Comparison of ENCODE assay signal across 9 cellular contexts in genomic region chr16:22898874-22899348, GRCh38.
A peak's percentile ranks its signal among the peaks of the same experiment; 100 is the strongest.
DNase-seq lines count a peak whose midpoint lies in the region; ATAC-seq and TF ChIP-seq lines count a peak whose summit lies in the region.
"Had no signal": no experiment of that assay in that cellular context is flagged by ENCODE, and none has a peak within 500 bp of the region (broad histone marks: within the 10 kb centered on the region; RNA-seq: fewer than 3 reads in every experiment).

No MANE protein-coding gene starts in this region.

- TF ChIP-seq CTCF in right atrium auricular region (IDR thresholded peaks at IDR 0.05): peak; percentile 73 to 95
- peak; percentile 82 for TF ChIP-seq CTCF in retinal pigment epithelial cell (conservative IDR thresholded peaks at IDR 0.05; ENCODE audit: low read depth, low read length)

- no peaks in the 10 kb centered on the region for H3K36me3 ChIP-seq in right atrium auricular region

- H3K27me3 ChIP-seq in right atrium auricular region: no peaks in the 10 kb centered on the region

- ATAC-seq in GM19452 (IDR thresholded peaks at IDR 0.05; ENCODE audit: unreplicated experiment) (no peak), HG03520 (IDR thresholded peaks at IDR 0.05; ENCODE audit: unreplicated experiment) (no peak)

- no peak overlapping the region for H3K4me3 ChIP-seq in Jurkat, Clone E6-1 (ENCODE audit: low read length)
- H3K4me3 ChIP-seq in right atrium auricular region (no peak overlapping the region), retinal pigment epithelial cell (ENCODE audit: low read length) (no peak overlapping the region)

- H3K27ac ChIP-seq in right atrium auricular region: no peak overlapping the region

- H3K9me3 ChIP-seq in right atrium auricular region: peaks cover 0 to 5% of the 10 kb centered on the region in 2 donors

- DNase-seq in DMS153 (lab: John Stamatoyannopoulos, UW) (peak; percentile 88), RPMI7951 (ENCODE audit: low read depth) (peak; percentile 35), amniotic stem cell (lab: John Stamatoyannopoulos, UW) (peak; percentile 4), right atrium auricular region (ENCODE audit: low spot score) (peak; percentile 68), retinal pigment epithelial cell (ENCODE audit: low read depth) (peak; percentile 13)
- DNase-seq in Jurkat, Clone E6-1 (ENCODE audit: low read depth, low spot score): peak; percentile 60
- DNase-seq: activated B cell treated with CpG ODN at 0.5 μM for 24 hours had no signal

- H3K4me1 ChIP-seq in right atrium auricular region: peaks cover 0 to 5% of the 10 kb centered on the region in 2 donors

Comparison
In these comparisons a context has a peak if more than half of its experiments do, and no peak if none do; other contexts are left out.
1. DNase-seq: peak in every context shown above with its lines; median percentile 88 in DMS153; 68 in right atrium auricular region; 60 in Jurkat, Clone E6-1; 35 in RPMI7951; 13 in retinal pigment epithelial cell; 4 in amniotic stem cell.